Comparison of ENCODE assay signal across 9 cellular contexts in genomic region chr17:40536731-40537171, GRCh38. TPM values are rescaled to one million over a fixed set of nuclear protein-coding genes. Genes with fewer than 3 reads are reported as not detected.
DNase-seq lines count a peak whose midpoint lies in the region; ATAC-seq and TF ChIP-seq lines count a peak whose summit lies in the region.
"Had no signal": no experiment of that assay in that cellular context is flagged by ENCODE, and none has a peak within 500 bp of the region (broad histone marks: within the 10 kb centered on the region; RNA-seq: fewer than 3 reads in every experiment).

No MANE protein-coding gene starts in this region.

- no CpG with 5 or more reads among the region's 4 CpGs for WGBS in trophoblast cell (ENCODE audit: extremely low coverage, insufficient coverage, insufficient read length)

- no peak for ATAC-seq in GM19328 (IDR thresholded peaks at IDR 0.05; ENCODE audit: unreplicated experiment)

- H3K4me1 ChIP-seq in trophoblast cell (ENCODE audit: control insufficient read depth in 1 of 2, insufficient read depth in 2 of 2, low read length in 2 of 2) = peaks cover 17 to 24% of the 10 kb centered on the region in 2 experiments

- H3K14ac ChIP-seq in trophoblast cell (ENCODE audit: low read length) = no peak overlapping the region

- no peak overlapping the region for H4K12ac ChIP-seq in trophoblast cell (ENCODE audit: low read depth, low read length)

- H3K4me3 ChIP-seq in AG10803 (ENCODE audit: low read length) (no peak overlapping the region), MG63 (no peak overlapping the region), trophoblast cell (ENCODE audit: low read depth, low read length) (no peak overlapping the region)

- DNase-seq in AG10803 (ENCODE audit: low read depth) = peak; percentile 84
- peak; percentile 42 for DNase-seq in MG63
- no peak for DNase-seq in epithelial cell of prostate (ENCODE audit: low read depth, low spot score)
- no peak for DNase-seq in trophoblast cell
- DNase-seq in HPDE6-E6E7 (ENCODE audit: extremely low spot score) = no peak
- no peak for DNase-seq in SHP77 (lab: John Stamatoyannopoulos, UW)
- DNase-seq in GM10266 (ENCODE audit: extremely low spot score) = no peak
- DNase-seq: MV-4-11 had no signal

- no peaks in the 10 kb centered on the region for H3K9me3 ChIP-seq in MG63
- H3K9me3 ChIP-seq in trophoblast cell (ENCODE audit: insufficient read depth, low read depth, low read length) = peaks cover 2% of the 10 kb centered on the region

- H4K91ac ChIP-seq in trophoblast cell (ENCODE audit: low read depth, low read length) = peak overlapping the region; percentile 51

- no peak overlapping the region for H4K8ac ChIP-seq in trophoblast cell (ENCODE audit: low read depth, low read length)

- H3K27ac ChIP-seq in epithelial cell of prostate (peak overlapping the region; percentile 87), trophoblast cell (ENCODE audit: low read depth, low read length) (no peak overlapping the region)

- no peak overlapping the region for H3K9ac ChIP-seq in trophoblast cell (ENCODE audit: low read length)

- no peaks in the 10 kb centered on the region for H3K36me3 ChIP-seq in MG63
- no peaks in the 10 kb centered on the region for H3K36me3 ChIP-seq in trophoblast cell (ENCODE audit: control insufficient read depth in 1 of 2, insufficient read depth in 2 of 2, low read length in 2 of 2)

- H3K27me3 ChIP-seq in MG63 (no peaks in the 10 kb centered on the region), trophoblast cell (ENCODE audit: insufficient read depth, low read length) (no peaks in the 10 kb centered on the region)

- H3K18ac ChIP-seq in trophoblast cell (ENCODE audit: low read length) = no peak overlapping the region

- no peaks in the 10 kb centered on the region for H3K79me2 ChIP-seq in trophoblast cell (ENCODE audit: control insufficient read depth, insufficient read depth, low read length, poor library complexity)

- H2AFZ ChIP-seq in trophoblast cell (ENCODE audit: insufficient read depth, low read length, poor library complexity) = no peak overlapping the region

- H3K4ac ChIP-seq in trophoblast cell (ENCODE audit: low read depth, low read length) = no peak overlapping the region

- TF ChIP-seq CTCF in AG10803 (conservative IDR thresholded peaks at IDR 0.05; ENCODE audit: low read length) (no peak), GM10266 (IDR thresholded peaks at IDR 0.05; ENCODE audit: control insufficient read depth, insufficient read depth, low read depth, missing control alignments) (no peak)

- H2BK120ac ChIP-seq in trophoblast cell (ENCODE audit: insufficient read depth, low read length, poor library complexity) = peak overlapping the region; percentile 25

- H3K79me1 ChIP-seq in trophoblast cell (ENCODE audit: low read length) = peaks cover 16% of the 10 kb centered on the region

- H2BK5ac ChIP-seq in trophoblast cell (ENCODE audit: low read depth, low read length, poor library complexity) = no peak overlapping the region

- no peak overlapping the region for H3K4me2 ChIP-seq in trophoblast cell (ENCODE audit: low read length)

- H3K23ac ChIP-seq in trophoblast cell (ENCODE audit: low read length) = no peak overlapping the region

- peak overlapping the region; percentile 24 for H2BK12ac ChIP-seq in trophoblast cell (ENCODE audit: low read length)

- peak overlapping the region; percentile 11 for H2AK5ac ChIP-seq in trophoblast cell (ENCODE audit: low read length)

RNA-seq across cellular contexts. Expression of gene CCR7, which starts 28.5 kb away (rescaled TPM):
- not detected in 2 replicates for total RNA-seq in MG63 (2014; rRNA removed; shearing (Covaris generic); ENCODE audit: low replicate concordance)
- polyA plus RNA-seq in trophoblast cell (2013) = 217 and 236 TPM in 2 replicates

RNA-seq across cellular contexts. Expression of gene TNS4, which starts 35.3 kb away (rescaled TPM):
- not detected in 2 replicates for total RNA-seq in MG63 (2014; rRNA removed; shearing (Covaris generic); ENCODE audit: low replicate concordance)
- 0.79 and 1.1 TPM in 2 replicates for polyA plus RNA-seq in trophoblast cell (2013)

Comparison
In these comparisons a context has a peak if more than half of its experiments do, and no peak if none do; other contexts are left out.
1. DNase-seq: peak in AG10803 (single experiment) and MG63 (single experiment); none in epithelial cell of prostate (single experiment), trophoblast cell (0 of 2), HPDE6-E6E7 (single experiment), SHP77 (0 of 2) and GM10266 (single experiment).